ENCODE assay signal across 14 cellular contexts in the genomic region with DNA sequence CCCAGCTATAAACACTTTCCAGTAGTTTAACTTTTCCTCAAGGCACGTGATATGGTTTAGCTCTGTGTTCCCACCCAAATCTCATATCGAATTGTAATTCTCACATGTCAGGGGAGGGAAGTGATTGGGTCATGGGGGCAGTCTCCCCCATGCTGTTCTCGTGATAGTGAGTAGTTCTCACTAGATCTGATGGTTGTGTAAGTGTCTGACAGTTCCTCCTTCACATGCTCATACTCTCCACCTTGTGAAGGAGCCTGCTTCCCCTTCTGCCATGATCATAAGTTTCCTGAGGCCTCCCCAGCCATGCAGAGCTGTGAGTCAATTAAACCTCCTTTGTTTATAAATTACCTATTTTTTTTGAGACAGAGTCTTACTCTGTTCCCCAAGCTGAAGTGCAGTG.
DNase-seq lines count a peak whose midpoint lies in the region; ATAC-seq and TF ChIP-seq lines count a peak whose summit lies in the region.
"Had no signal": no experiment of that assay in that cellular context is flagged by ENCODE, and none has a peak within 500 bp of the region (broad histone marks: within the 10 kb centered on the region; RNA-seq: fewer than 3 reads in every experiment).

No MANE protein-coding gene starts in this region.

- H3K27me3 ChIP-seq in right atrium auricular region (no peaks in the 10 kb centered on the region), left lung (no peaks in the 10 kb centered on the region), upper lobe of right lung (no peaks in the 10 kb centered on the region), smooth muscle cell (ENCODE audit: low read depth) (no peaks in the 10 kb centered on the region)

- H4K20me1 ChIP-seq in smooth muscle cell (ENCODE audit: low read depth): no peaks in the 10 kb centered on the region

- H3K36me3 Mint-ChIP-seq in T-helper 17 cell (ENCODE audit: low read depth): peaks cover 3% of the 10 kb centered on the region

- peaks cover 12% of the 10 kb centered on the region for H3K4me1 Mint-ChIP-seq in T-helper 17 cell

- no peak for ATAC-seq in left ventricle myocardium superior
- ATAC-seq in T-helper 17 cell: peak; percentile 45
- ATAC-seq in left lung: peak; percentile 52
- ATAC-seq in upper lobe of right lung: peak; percentile 71
- ATAC-seq in HG02970 (IDR thresholded peaks at IDR 0.05; ENCODE audit: low FRiP score, unreplicated experiment): no peak

- TF ChIP-seq CTCF in right atrium auricular region (IDR thresholded peaks at IDR 0.05): no peak
- TF ChIP-seq CTCF in left lung (IDR thresholded peaks at IDR 0.05): no peak
- no peak for TF ChIP-seq CTCF in upper lobe of right lung (IDR thresholded peaks at IDR 0.05)
- no peak for TF ChIP-seq CTCF in smooth muscle cell (IDR thresholded peaks at IDR 0.05; ENCODE audit: borderline replicate concordance, insufficient read depth, poor library complexity, severe bottlenecking)

- DNase-seq in right atrium auricular region (ENCODE audit: low spot score) (peak; percentile 42), left ventricle myocardium superior (no peak), T-helper 17 cell (no peak), left lung (no peak), upper lobe of right lung (no peak), amygdala (lab: John Stamatoyannopoulos, UW) (no peak), smooth muscle cell (lab: John Stamatoyannopoulos, UW; ENCODE audit: unreplicated experiment) (no peak)
- DNase-seq: activated CD4-positive, alpha-beta T cell treated with anti-CD3 and anti-CD28 coated beads, Interleukin-2, amount 10 ng/mL, durations not matched to agents 24 days and 14 days; activated T-cell treated with anti-CD3 and anti-CD28 coated beads, Interleukin-2, amount 50 U/mL, for 1 hour; NCI-H524 had no signal

- H3K4me3 ChIP-seq in right atrium auricular region: no peak overlapping the region
- no peak overlapping the region for H3K4me3 ChIP-seq in left lung
- H3K4me3 ChIP-seq in upper lobe of right lung: no peak overlapping the region
- no peak overlapping the region for H3K4me3 ChIP-seq in smooth muscle cell
- H3K4me3 ChIP-seq: thoracic aorta had no signal

- 93% methylated on average over 3 of the region's 3 CpGs for WGBS in smooth muscle cell (ENCODE audit: low lambda C conversion rate)

- no peak overlapping the region for H2AFZ ChIP-seq in smooth muscle cell (ENCODE audit: low read depth)

- H3K9me3 ChIP-seq in right atrium auricular region (no peaks in the 10 kb centered on the region), T-helper 17 cell (ENCODE audit: control insufficient read depth, low read length, poor library complexity, severe bottlenecking) (no peaks in the 10 kb centered on the region), left lung (no peaks in the 10 kb centered on the region), upper lobe of right lung (no peaks in the 10 kb centered on the region), smooth muscle cell (replicated peaks; ENCODE audit: low read depth) (no peaks in the 10 kb centered on the region)
- H3K9me3 ChIP-seq: thoracic aorta had no signal

- H3K36me3 ChIP-seq in right atrium auricular region: peaks cover 7% of the 10 kb centered on the region
- peaks cover 0 to 36% of the 10 kb centered on the region in 2 donors for H3K36me3 ChIP-seq in left lung
- H3K36me3 ChIP-seq in upper lobe of right lung: peaks cover 17% of the 10 kb centered on the region
- no peaks in the 10 kb centered on the region for H3K36me3 ChIP-seq in smooth muscle cell (ENCODE audit: low read depth)

- H3F3A ChIP-seq in smooth muscle cell (ENCODE audit: low read depth): no peaks in the 10 kb centered on the region

- H3K79me2 ChIP-seq in smooth muscle cell (ENCODE audit: low read depth): no peaks in the 10 kb centered on the region

- H3K4me3 Mint-ChIP-seq in T-helper 17 cell: no peak overlapping the region
- H3K4me3 Mint-ChIP-seq: activated CD4-positive, alpha-beta T cell treated with anti-CD3 and anti-CD28 coated beads, Interleukin-2, amount 10 ng/mL, durations not matched to agents 24 days and 14 days; T-helper 1 cell treated with Interleukin-12 subunit alpha and Interleukin-12 subunit beta and Interleukin-4 antibody, amounts not matched to agents 30 μg/mL and 1 μg/mL, for 36 hours had no signal

- intact Hi-C loops in left ventricle myocardium superior (cut with micrococcal nuclease): no loop called here
- intact Hi-C loops in left lung (cut with DNase I): no loop called here
- intact Hi-C loops in upper lobe of right lung (cut with DNase I): no loop called here

- no peaks in the 10 kb centered on the region for H3K27me3 Mint-ChIP-seq in T-helper 17 cell
- H3K27me3 Mint-ChIP-seq: activated CD4-positive, alpha-beta T cell treated with anti-CD3 and anti-CD28 coated beads, Interleukin-2, amount 10 ng/mL, durations not matched to agents 24 days and 14 days had no signal

- H3K9ac ChIP-seq in smooth muscle cell (ENCODE audit: low read depth): no peak overlapping the region
- H3K9ac ChIP-seq: KMS-11 had no signal

- no peak overlapping the region for H3K4me2 ChIP-seq in smooth muscle cell
- H3K4me2 ChIP-seq: KMS-11 had no signal

- H3K27ac Mint-ChIP-seq in T-helper 17 cell: peak overlapping the region; percentile 77
- H3K27ac Mint-ChIP-seq: T-helper 1 cell treated with Interleukin-12 subunit alpha and Interleukin-12 subunit beta and Interleukin-4 antibody, amounts not matched to agents 30 μg/mL and 1 μg/mL, for 36 hours had no signal

- H3K27ac ChIP-seq in right atrium auricular region (no peak overlapping the region), left lung (peak overlapping the region; percentile 13 to 81), upper lobe of right lung (no peak overlapping the region), smooth muscle cell (ENCODE audit: low read depth) (no peak overlapping the region)
- H3K27ac ChIP-seq: KMS-11, thoracic aorta had no signal

- H3K4me1 ChIP-seq in right atrium auricular region (peaks cover 0 to 16% of the 10 kb centered on the region in 2 donors), left lung (peaks cover 0 to 58% of the 10 kb centered on the region in 2 donors), upper lobe of right lung (peaks cover 5% of the 10 kb centered on the region), smooth muscle cell (ENCODE audit: low read depth) (no peaks in the 10 kb centered on the region)

Comparison
In these comparisons a context has a peak if more than half of its experiments do, and no peak if none do; other contexts are left out.
1. H3K27ac ChIP-seq: peak in left lung (2 of 2); none in right atrium auricular region (0 of 2), upper lobe of right lung (single experiment) and smooth muscle cell (single experiment).
2. ATAC-seq: peak in T-helper 17 cell (single experiment), left lung (single experiment) and upper lobe of right lung (single experiment); none in left ventricle myocardium superior (single experiment) and HG02970 (single experiment).